8 cellular contexts compared by ENCODE assay signal in the genomic region with DNA sequence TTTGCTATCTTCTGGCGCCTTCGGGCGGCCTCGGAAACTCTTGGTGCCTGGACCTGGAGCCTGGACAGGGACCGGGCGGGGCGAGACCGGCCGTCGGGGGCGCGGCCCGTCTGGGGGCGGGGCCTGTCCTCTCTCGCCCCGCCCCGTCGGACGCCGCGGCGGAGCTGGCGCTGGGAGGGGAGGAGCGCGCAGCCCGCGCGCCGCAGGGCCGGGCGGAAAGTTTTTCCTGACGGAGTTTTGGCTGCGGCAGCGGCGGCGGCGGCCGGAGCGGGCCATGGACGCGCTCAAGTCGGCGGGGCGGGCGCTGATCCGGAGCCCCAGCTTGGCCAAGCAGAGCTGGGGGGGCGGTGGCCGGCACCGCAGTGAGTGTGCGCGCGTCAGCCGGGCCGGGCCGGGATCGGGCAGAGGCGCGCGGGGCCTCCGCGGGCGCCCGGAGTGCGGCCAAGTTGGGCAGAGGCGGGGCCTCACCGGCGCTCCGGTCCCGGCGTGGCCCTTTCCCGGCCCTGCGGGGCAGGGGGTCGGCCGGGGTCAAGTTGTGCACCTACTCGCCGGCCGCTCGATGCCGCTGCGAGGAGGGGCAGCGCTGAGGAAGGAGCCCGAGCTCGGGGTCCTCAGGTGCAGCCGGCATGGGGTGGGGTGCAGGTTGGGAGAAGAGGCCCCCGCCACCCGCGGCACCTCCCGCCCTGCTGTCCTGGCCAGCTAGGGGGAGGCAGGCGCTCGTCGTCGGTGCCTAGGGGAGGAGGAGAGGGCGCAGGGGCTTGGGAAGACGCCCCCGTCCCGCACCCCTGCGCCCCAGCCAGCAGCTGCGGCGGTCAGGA. TPM values are rescaled to one million over a fixed set of nuclear protein-coding genes. Genes with fewer than 3 reads are reported as not detected.
DNase-seq lines count a peak whose midpoint lies in the region; TF ChIP-seq lines count a peak whose summit lies in the region.

A gene with protein sequence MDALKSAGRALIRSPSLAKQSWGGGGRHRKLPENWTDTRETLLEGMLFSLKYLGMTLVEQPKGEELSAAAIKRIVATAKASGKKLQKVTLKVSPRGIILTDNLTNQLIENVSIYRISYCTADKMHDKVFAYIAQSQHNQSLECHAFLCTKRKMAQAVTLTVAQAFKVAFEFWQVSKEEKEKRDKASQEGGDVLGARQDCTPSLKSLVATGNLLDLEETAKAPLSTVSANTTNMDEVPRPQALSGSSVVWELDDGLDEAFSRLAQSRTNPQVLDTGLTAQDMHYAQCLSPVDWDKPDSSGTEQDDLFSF (plus strand): TSS at position 182 of the 818 bp plus-strand sequence. CDS start 93 bp downstream, at position 275.

- peaks cover 44% of the 10 kb centered on the region for H3K79me2 ChIP-seq in hepatocyte

- peaks cover 13% of the 10 kb centered on the region for H3K4me1 Mint-ChIP-seq in T-helper 2 cell treated with Interferon-gamma antibody and Interleukin-4, amounts not matched to agents 5 μg/mL and 100 μg/mL, for 36 hours (ENCODE audit: low read depth)

- no peak for TF ChIP-seq CTCF in GM20000 (IDR thresholded peaks at IDR 0.05; ENCODE audit: extremely low read depth, missing control alignments)
- TF ChIP-seq CTCF in astrocyte of the spinal cord (IDR thresholded peaks at IDR 0.05; ENCODE audit: low read depth, low read length), result no peak
- TF ChIP-seq CTCF in hepatocyte (IDR thresholded peaks at IDR 0.05; ENCODE audit: poor library complexity), result no peak

- no peaks in the 10 kb centered on the region for H3K9me3 Mint-ChIP-seq in T-helper 2 cell treated with Interferon-gamma antibody and Interleukin-4, amounts not matched to agents 5 μg/mL and 100 μg/mL, for 36 hours

- H3K9me3 ChIP-seq in HUES6 (ENCODE audit: control insufficient read depth, insufficient read depth, low read depth, low read length) (no peaks in the 10 kb centered on the region), hepatocyte (ENCODE audit: low read depth) (no peaks in the 10 kb centered on the region)

- H3K27ac ChIP-seq in HUES6 (ENCODE audit: low read depth, low read length), result no peak within 1 kb of the TSS
- peak within 1 kb of the TSS; percentile 79 for H3K27ac ChIP-seq in hepatocyte

- peak within 1 kb of the TSS; percentile 74 for H2AFZ ChIP-seq in hepatocyte

- H3K4me1 ChIP-seq in HUES6 (ENCODE audit: control insufficient read depth, insufficient read depth, low read length) (0 out of 2 replicates have a peak, but pooled peaks cover 8% of the 10 kb centered on the region), hepatocyte (ENCODE audit: insufficient read depth) (peaks cover 8% of the 10 kb centered on the region)

- H3K36me3 ChIP-seq in HUES6 (ENCODE audit: control insufficient read depth, insufficient read depth, low read length) (no peaks in the 10 kb centered on the region), hepatocyte (replicated peaks; ENCODE audit: insufficient read depth, low read depth) (no peaks in the 10 kb centered on the region)

- WGBS in hepatocyte (ENCODE audit: low lambda C conversion rate, missing lambda C conversion rate), result 3% methylated on average over 28 of the region's 99 CpGs

- H3K9ac ChIP-seq in HUES6 (ENCODE audit: low read length), result peak within 1 kb of the TSS; percentile 70

- H3K4me3 ChIP-seq in HUES6 (ENCODE audit: low read depth, low read length) (peak within 1 kb of the TSS; percentile 80), astrocyte of the spinal cord (ENCODE audit: low read depth, low read length) (peak within 1 kb of the TSS; percentile 64), hepatocyte (peak within 1 kb of the TSS; percentile 88)

- H3K36me3 Mint-ChIP-seq in T-helper 2 cell treated with Interferon-gamma antibody and Interleukin-4, amounts not matched to agents 5 μg/mL and 100 μg/mL, for 36 hours (ENCODE audit: low read depth), result peaks cover 2% of the 10 kb centered on the region

- H3K27me3 ChIP-seq in HUES6 (ENCODE audit: control insufficient read depth, insufficient read depth, low read length), result peaks cover 6% of the 10 kb centered on the region; the same call in 1 of the 2 replicates
- H3K27me3 ChIP-seq in hepatocyte, result no peaks in the 10 kb centered on the region

- H3K27me3 Mint-ChIP-seq in T-helper 2 cell treated with Interferon-gamma antibody and Interleukin-4, amounts not matched to agents 5 μg/mL and 100 μg/mL, for 36 hours (ENCODE audit: low read depth), result peaks cover 18% of the 10 kb centered on the region

- no peaks in the 10 kb centered on the region for H4K20me1 ChIP-seq in hepatocyte (ENCODE audit: insufficient read depth, poor library complexity, severe bottlenecking)

- peak within 1 kb of the TSS; percentile 79 for H3K4me3 Mint-ChIP-seq in T-helper 2 cell treated with Interferon-gamma antibody and Interleukin-4, amounts not matched to agents 5 μg/mL and 100 μg/mL, for 36 hours

- H3K4me2 ChIP-seq in hepatocyte, result peak within 1 kb of the TSS; percentile 99

- no peak within 1 kb of the TSS for H3K27ac Mint-ChIP-seq in T-helper 2 cell treated with Interferon-gamma antibody and Interleukin-4, amounts not matched to agents 5 μg/mL and 100 μg/mL, for 36 hours

- peak; percentile 82 for DNase-seq in COLO829 (ENCODE audit: low spot score)
- peak; percentile 95 for DNase-seq in GM20000 (ENCODE audit: low spot score)
- DNase-seq in T-helper 2 cell treated with Interferon-gamma antibody and Interleukin-4, amounts not matched to agents 5 μg/mL and 100 μg/mL, for 36 hours (ENCODE audit: low spot score), result peak; percentile 70
- peak; percentile 70 for DNase-seq in astrocyte of the spinal cord (ENCODE audit: low read depth, low spot score)
- DNase-seq in hepatocyte (ENCODE audit: low spot score), result peak; percentile 90
- DNase-seq in pulmonary artery endothelial cell (ENCODE audit: low read depth, low spot score), result peak; percentile 24
- DNase-seq in NCI-H146 treated with DMSO at 0.1 percent for 48 hours (lab: John Stamatoyannopoulos, UW; ENCODE audit: unreplicated experiment), result no peak

- in situ Hi-C loops in astrocyte of the spinal cord (cut with HindIII; ENCODE audit: low sequenced_read_pairs), result no loop called here

- no peaks in the 10 kb centered on the region for H3K9me2 ChIP-seq in hepatocyte (replicated peaks; ENCODE audit: insufficient read depth)

RNA-seq across cellular contexts. Expression of the gene that starts here (rescaled TPM):
- 17.3 and 20.5 TPM in 2 replicates for total RNA-seq in hepatocyte
- 21.1 and 27.5 TPM in 2 replicates for polyA plus RNA-seq in hepatocyte
- 13.1 and 16.4 TPM in 2 replicates for total RNA-seq in pulmonary artery endothelial cell
